ENCODE assay signal across 27 cellular contexts in genomic region chr9:114055061-114055460, GRCh38. TPM values are rescaled to one million over a fixed set of nuclear protein-coding genes. Genes with fewer than 3 reads are reported as not detected.
"Had no signal": no experiment of that assay in that cellular context is flagged by ENCODE, and none has a peak within 500 bp of the region (broad histone marks: within the 10 kb centered on the region; RNA-seq: fewer than 3 reads in every experiment).

No MANE protein-coding gene starts in this region.

- H3K4me1 Mint-ChIP-seq: activated naive CD4-positive, alpha-beta T cell treated with anti-CD3 and anti-CD28 coated beads, Interleukin-2, amount 50 U/mL, for 24 hours; memory B cell; T-helper 17 cell had no signal

- H3K36me3 Mint-ChIP-seq: activated naive CD4-positive, alpha-beta T cell treated with anti-CD3 and anti-CD28 coated beads, Interleukin-2, amount 50 U/mL, for 24 hours; memory B cell had no signal

- H3K79me2 ChIP-seq: parathyroid adenoma had no signal

- H3K27ac ChIP-seq: body of pancreas, cardiac muscle cell, parathyroid adenoma, right lobe of liver, testis had no signal

- H3K9me3 ChIP-seq: body of pancreas, mucosa of descending colon, right lobe of liver, testis had no signal

- DNase-seq: activated CD4-positive, alpha-beta T cell treated with anti-CD3 and anti-CD28 coated beads for 4 hours; activated CD4-positive, alpha-beta T cell treated with anti-CD3 and anti-CD28 coated beads, Interleukin-2, amount 50 U/mL, for 48 hours; activated CD4-positive, CD25-positive, alpha-beta regulatory T cell; activated gamma-delta T cell treated with Interleukin-2 at 50 U/mL for 16 hours; activated T-cell treated with anti-CD3 and anti-CD28 coated beads, Interleukin-2, amount 50 U/mL, for 1 hour; anterior cingulate cortex; effector CD4-positive, alpha-beta T cell; foreskin melanocyte; hippocampal formation; mucosa of descending colon; nephron progenitor cell; small intestine; stimulated activated CD4-positive, alpha-beta T cell treated with anti-CD3 and anti-CD28 coated beads, Interleukin-15, amount 100 ng/mL, for 24 hours; stimulated activated naive B cell treated with anti-CD40 and anti-IgM and Interleukin-4, amounts not matched to agents 10 μg/mL and 1 μg/mL and 100 μg/mL, for 72 hours; SW 1271; T-helper 17 cell; testis; trophoblast cell had no signal

- H3K4me3 Mint-ChIP-seq: activated naive CD4-positive, alpha-beta T cell treated with anti-CD3 and anti-CD28 coated beads, Interleukin-2, amount 50 U/mL, for 24 hours; dendritic cell treated with granulocyte-macrophage colony-stimulating factor and Interleukin-4, amounts not matched to agents 40 ng/mL and 50 ng/mL, for 4 days; memory B cell; T-helper 17 cell had no signal

- H2AFZ ChIP-seq: parathyroid adenoma had no signal

- H3K9ac ChIP-seq: parathyroid adenoma had no signal

- H3K27ac Mint-ChIP-seq: activated naive CD4-positive, alpha-beta T cell treated with anti-CD3 and anti-CD28 coated beads, Interleukin-2, amount 50 U/mL, for 24 hours; dendritic cell treated with granulocyte-macrophage colony-stimulating factor and Interleukin-4, amounts not matched to agents 40 ng/mL and 50 ng/mL, for 4 days; memory B cell; stimulated activated naive B cell treated with anti-CD40 and anti-IgM and Interleukin-4, amounts not matched to agents 10 μg/mL and 1 μg/mL and 100 μg/mL, for 72 hours; T-helper 17 cell had no signal

- H3K27me3 ChIP-seq: body of pancreas, cardiac muscle cell, right lobe of liver, testis had no signal

- FAIRE-seq: small intestine had no signal

- H3K9me3 Mint-ChIP-seq: activated naive CD4-positive, alpha-beta T cell treated with anti-CD3 and anti-CD28 coated beads, Interleukin-2, amount 50 U/mL, for 24 hours; dendritic cell treated with granulocyte-macrophage colony-stimulating factor and Interleukin-4, amounts not matched to agents 40 ng/mL and 50 ng/mL, for 4 days; memory B cell; nephron progenitor cell; stimulated activated naive B cell treated with anti-CD40 and anti-IgM and Interleukin-4, amounts not matched to agents 10 μg/mL and 1 μg/mL and 100 μg/mL, for 72 hours had no signal

- H3K4me3 ChIP-seq: body of pancreas, cardiac muscle cell, mucosa of descending colon, right lobe of liver, testis had no signal

- ATAC-seq: body of pancreas, esophagus mucosa, mucosa of descending colon, right lobe of liver, T-helper 17 cell had no signal

- H3K4me1 ChIP-seq: body of pancreas, parathyroid adenoma, right lobe of liver had no signal

- H3K27me3 Mint-ChIP-seq: activated naive CD4-positive, alpha-beta T cell treated with anti-CD3 and anti-CD28 coated beads, Interleukin-2, amount 50 U/mL, for 24 hours; dendritic cell treated with granulocyte-macrophage colony-stimulating factor and Interleukin-4, amounts not matched to agents 40 ng/mL and 50 ng/mL, for 4 days; memory B cell; stimulated activated naive B cell treated with anti-CD40 and anti-IgM and Interleukin-4, amounts not matched to agents 10 μg/mL and 1 μg/mL and 100 μg/mL, for 72 hours had no signal

RNA-seq across cellular contexts. Expression of gene AMBP, which starts 23.0 kb away (rescaled TPM):
- total RNA-seq: cardiac muscle cell, chondrocyte, T-helper 17 cell had no signal

RNA-seq across cellular contexts. Expression of gene KIF12, which starts 44.0 kb away (rescaled TPM):
- total RNA-seq: T-helper 17 cell had no signal
